In the genomic region with DNA sequence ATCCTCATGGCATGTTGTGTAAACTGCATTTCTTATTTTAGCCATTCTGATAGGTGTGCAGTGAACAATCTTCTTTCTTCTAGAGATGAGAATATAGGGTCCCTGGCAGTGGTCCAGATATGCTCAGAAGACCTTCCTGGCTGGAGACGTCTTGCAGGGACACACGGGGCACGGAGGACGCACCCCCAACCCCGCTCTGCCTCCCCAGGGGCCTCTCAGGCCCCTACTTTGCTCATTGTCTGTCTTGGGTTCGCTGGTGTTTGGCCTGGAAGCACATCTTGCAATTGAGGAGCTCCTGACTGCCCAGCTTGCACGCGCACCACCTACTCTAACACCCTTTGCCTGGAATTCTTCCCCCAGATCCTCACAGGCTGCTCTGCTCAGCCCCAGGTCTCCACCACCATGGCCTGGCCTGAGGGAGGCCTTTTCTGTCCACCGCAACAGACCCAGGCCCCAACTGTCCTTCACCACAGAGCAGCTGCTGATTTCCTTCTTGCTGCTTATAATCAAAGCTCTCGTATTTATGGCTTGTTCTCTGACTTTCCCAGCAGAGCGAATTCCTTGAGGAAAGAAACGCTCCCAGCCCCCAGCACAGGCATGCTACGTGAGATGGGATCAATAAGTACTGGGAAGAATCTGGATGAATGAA, we compare ENCODE assay signal across 23 cellular contexts.
"Had no signal": no experiment of that assay in that cellular context is flagged by ENCODE, and none has a peak within 500 bp of the region (broad histone marks: within the 10 kb centered on the region; RNA-seq: fewer than 3 reads in every experiment).

No MANE protein-coding gene starts in this region.

- H3K79me2 ChIP-seq: parathyroid adenoma had no signal

- DNase-seq: cerebellar nuclear complex; cortex of kidney; dorsolateral prefrontal cortex; effector memory CD4-positive, alpha-beta T cell; esophagus squamous epithelium; foreskin fibroblast; glutamatergic neuron; left colon; mesendoderm; naive thymus-derived CD8-positive, alpha-beta T cell; nucleus accumbens; retina; small intestine; stimulated activated CD4-positive, alpha-beta T cell treated with anti-CD3 and anti-CD28 coated beads, Interleukin-12 subunit alpha, Interleukin-12 subunit beta, amount 100 ng/mL, for 4 hours; stimulated activated naive CD4-positive, alpha-beta T cell; stomach; substantia nigra; trophoblast cell; uterus had no signal

- H3K4me1 ChIP-seq: esophagus squamous epithelium, gastroesophageal sphincter, prostate gland, stomach, uterus had no signal

- H3K27me3 ChIP-seq: dorsolateral prefrontal cortex, gastroesophageal sphincter, uterus had no signal

- H3K36me3 ChIP-seq: esophagus squamous epithelium, gastroesophageal sphincter, prostate gland, stomach, uterus had no signal

- ATAC-seq: gastroesophageal sphincter; left colon; naive thymus-derived CD8-positive, alpha-beta T cell had no signal

- H3K4me3 ChIP-seq: dorsolateral prefrontal cortex, esophagus squamous epithelium, gastroesophageal sphincter, prostate gland, stomach, uterus had no signal

- H3K9me3 ChIP-seq: esophagus squamous epithelium, gastroesophageal sphincter, prostate gland, stomach, uterus had no signal

- H2AFZ ChIP-seq: parathyroid adenoma had no signal

- H3K27ac ChIP-seq: dorsolateral prefrontal cortex, epithelial cell of prostate, esophagus squamous epithelium, gastroesophageal sphincter, parathyroid adenoma, prostate gland, stomach, uterus had no signal
